Comparison of ENCODE assay signal across 1 cellular context in the genomic region with DNA sequence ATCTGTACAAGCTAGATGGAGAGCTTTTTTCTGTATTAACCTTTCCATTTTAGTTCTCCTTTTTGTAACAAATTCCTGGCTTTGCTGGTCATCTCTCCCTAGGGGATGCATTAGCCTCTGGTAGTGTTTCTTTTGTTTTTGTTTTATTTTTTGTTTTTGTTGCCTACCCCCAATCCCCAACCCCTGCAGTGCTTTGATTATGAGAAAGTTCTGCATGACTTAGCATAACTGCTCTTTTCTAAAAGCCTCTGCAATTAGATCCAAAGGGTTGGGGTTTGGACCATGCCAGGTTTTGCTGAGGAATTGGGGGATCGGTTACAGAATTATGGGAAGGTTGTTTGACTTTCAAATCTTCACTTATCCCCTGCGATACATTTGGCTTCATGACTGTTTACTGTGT.
TF ChIP-seq lines count a peak whose summit lies in the region.

No MANE protein-coding gene starts in this region.

TF ChIP-seq in H1, 55 proteins besides CTCF, POLR2A, EP300 and RAD21:
- TF ChIP-seq, protein P1, sequence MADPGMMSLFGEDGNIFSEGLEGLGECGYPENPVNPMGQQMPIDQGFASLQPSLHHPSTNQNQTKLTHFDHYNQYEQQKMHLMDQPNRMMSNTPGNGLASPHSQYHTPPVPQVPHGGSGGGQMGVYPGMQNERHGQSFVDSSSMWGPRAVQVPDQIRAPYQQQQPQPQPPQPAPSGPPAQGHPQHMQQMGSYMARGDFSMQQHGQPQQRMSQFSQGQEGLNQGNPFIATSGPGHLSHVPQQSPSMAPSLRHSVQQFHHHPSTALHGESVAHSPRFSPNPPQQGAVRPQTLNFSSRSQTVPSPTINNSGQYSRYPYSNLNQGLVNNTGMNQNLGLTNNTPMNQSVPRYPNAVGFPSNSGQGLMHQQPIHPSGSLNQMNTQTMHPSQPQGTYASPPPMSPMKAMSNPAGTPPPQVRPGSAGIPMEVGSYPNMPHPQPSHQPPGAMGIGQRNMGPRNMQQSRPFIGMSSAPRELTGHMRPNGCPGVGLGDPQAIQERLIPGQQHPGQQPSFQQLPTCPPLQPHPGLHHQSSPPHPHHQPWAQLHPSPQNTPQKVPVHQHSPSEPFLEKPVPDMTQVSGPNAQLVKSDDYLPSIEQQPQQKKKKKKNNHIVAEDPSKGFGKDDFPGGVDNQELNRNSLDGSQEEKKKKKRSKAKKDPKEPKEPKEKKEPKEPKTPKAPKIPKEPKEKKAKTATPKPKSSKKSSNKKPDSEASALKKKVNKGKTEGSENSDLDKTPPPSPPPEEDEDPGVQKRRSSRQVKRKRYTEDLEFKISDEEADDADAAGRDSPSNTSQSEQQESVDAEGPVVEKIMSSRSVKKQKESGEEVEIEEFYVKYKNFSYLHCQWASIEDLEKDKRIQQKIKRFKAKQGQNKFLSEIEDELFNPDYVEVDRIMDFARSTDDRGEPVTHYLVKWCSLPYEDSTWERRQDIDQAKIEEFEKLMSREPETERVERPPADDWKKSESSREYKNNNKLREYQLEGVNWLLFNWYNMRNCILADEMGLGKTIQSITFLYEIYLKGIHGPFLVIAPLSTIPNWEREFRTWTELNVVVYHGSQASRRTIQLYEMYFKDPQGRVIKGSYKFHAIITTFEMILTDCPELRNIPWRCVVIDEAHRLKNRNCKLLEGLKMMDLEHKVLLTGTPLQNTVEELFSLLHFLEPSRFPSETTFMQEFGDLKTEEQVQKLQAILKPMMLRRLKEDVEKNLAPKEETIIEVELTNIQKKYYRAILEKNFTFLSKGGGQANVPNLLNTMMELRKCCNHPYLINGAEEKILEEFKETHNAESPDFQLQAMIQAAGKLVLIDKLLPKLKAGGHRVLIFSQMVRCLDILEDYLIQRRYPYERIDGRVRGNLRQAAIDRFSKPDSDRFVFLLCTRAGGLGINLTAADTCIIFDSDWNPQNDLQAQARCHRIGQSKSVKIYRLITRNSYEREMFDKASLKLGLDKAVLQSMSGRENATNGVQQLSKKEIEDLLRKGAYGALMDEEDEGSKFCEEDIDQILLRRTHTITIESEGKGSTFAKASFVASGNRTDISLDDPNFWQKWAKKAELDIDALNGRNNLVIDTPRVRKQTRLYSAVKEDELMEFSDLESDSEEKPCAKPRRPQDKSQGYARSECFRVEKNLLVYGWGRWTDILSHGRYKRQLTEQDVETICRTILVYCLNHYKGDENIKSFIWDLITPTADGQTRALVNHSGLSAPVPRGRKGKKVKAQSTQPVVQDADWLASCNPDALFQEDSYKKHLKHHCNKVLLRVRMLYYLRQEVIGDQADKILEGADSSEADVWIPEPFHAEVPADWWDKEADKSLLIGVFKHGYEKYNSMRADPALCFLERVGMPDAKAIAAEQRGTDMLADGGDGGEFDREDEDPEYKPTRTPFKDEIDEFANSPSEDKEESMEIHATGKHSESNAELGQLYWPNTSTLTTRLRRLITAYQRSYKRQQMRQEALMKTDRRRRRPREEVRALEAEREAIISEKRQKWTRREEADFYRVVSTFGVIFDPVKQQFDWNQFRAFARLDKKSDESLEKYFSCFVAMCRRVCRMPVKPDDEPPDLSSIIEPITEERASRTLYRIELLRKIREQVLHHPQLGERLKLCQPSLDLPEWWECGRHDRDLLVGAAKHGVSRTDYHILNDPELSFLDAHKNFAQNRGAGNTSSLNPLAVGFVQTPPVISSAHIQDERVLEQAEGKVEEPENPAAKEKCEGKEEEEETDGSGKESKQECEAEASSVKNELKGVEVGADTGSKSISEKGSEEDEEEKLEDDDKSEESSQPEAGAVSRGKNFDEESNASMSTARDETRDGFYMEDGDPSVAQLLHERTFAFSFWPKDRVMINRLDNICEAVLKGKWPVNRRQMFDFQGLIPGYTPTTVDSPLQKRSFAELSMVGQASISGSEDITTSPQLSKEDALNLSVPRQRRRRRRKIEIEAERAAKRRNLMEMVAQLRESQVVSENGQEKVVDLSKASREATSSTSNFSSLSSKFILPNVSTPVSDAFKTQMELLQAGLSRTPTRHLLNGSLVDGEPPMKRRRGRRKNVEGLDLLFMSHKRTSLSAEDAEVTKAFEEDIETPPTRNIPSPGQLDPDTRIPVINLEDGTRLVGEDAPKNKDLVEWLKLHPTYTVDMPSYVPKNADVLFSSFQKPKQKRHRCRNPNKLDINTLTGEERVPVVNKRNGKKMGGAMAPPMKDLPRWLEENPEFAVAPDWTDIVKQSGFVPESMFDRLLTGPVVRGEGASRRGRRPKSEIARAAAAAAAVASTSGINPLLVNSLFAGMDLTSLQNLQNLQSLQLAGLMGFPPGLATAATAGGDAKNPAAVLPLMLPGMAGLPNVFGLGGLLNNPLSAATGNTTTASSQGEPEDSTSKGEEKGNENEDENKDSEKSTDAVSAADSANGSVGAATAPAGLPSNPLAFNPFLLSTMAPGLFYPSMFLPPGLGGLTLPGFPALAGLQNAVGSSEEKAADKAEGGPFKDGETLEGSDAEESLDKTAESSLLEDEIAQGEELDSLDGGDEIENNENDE (IDR thresholded peaks at IDR 0.05; ENCODE audit: insufficient replicate concordance, low read length) = peak; percentile 51
- no peak for TF ChIP-seq CHD1 (IDR thresholded peaks at IDR 0.05; ENCODE audit: low read depth, low read length)
- TF ChIP-seq, protein P2, sequence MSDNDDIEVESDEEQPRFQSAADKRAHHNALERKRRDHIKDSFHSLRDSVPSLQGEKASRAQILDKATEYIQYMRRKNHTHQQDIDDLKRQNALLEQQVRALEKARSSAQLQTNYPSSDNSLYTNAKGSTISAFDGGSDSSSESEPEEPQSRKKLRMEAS (IDR thresholded peaks at IDR 0.05) = no peak
- TF ChIP-seq SAP30 (IDR thresholded peaks at IDR 0.05; ENCODE audit: insufficient read depth, insufficient replicate concordance, low read length) = no peak
- TF ChIP-seq SP4 (IDR thresholded peaks at IDR 0.05; ENCODE audit: low read length) = no peak
- TF ChIP-seq MAFK (IDR thresholded peaks at IDR 0.05; ENCODE audit: low read depth, low read length) = peak; percentile 41
- peak in 1 of 2 experiments; percentile 41; a peak in 1 of 4 replicates for TF ChIP-seq HDAC2 (IDR thresholded peaks at IDR 0.05; ENCODE audit: borderline replicate concordance in 1 of 2, low read depth in 2 of 2, low read length in 2 of 2)
- no peak for TF ChIP-seq HDAC6 (IDR thresholded peaks at IDR 0.05; ENCODE audit: low read depth, low read length)
- peak; percentile 37 for TF ChIP-seq NANOG (IDR thresholded peaks at IDR 0.05; ENCODE audit: insufficient read depth, low read depth, low read length, poor library complexity, severe bottlenecking)
- TF ChIP-seq BACH1 (IDR thresholded peaks at IDR 0.05; ENCODE audit: low read length) = peak; percentile 61
- peak; percentile 56; the same call in 1 of the 2 replicates for TF ChIP-seq SP1 (IDR thresholded peaks at IDR 0.05; ENCODE audit: low read depth, low read length)
- no peak for TF ChIP-seq SIX5 (IDR thresholded peaks at IDR 0.05; ENCODE audit: low read depth, low read length)
